Comparison of ENCODE assay signal across 24 cellular contexts in genomic region chr3:129937717-129938116, GRCh38. TPM values are rescaled to one million over a fixed set of nuclear protein-coding genes. Genes with fewer than 3 reads are reported as not detected.
"Had no signal": no experiment of that assay in that cellular context is flagged by ENCODE, and none has a peak within 500 bp of the region (broad histone marks: within the 10 kb centered on the region; RNA-seq: fewer than 3 reads in every experiment).

No MANE protein-coding gene starts in this region.

- H3K36me3 ChIP-seq: breast epithelium, esophagus squamous epithelium, gastrocnemius medialis, lower lobe of right lung, prostate gland, thoracic aorta, upper lobe of left lung had no signal

- H3K27ac Mint-ChIP-seq: activated naive CD8-positive, alpha-beta T cell; activated T-cell treated with anti-CD3 and anti-CD28 coated beads, Interleukin-2, amount 50 U/mL, for 24 hours; activated T-helper 17 cell treated with anti-CD3 and anti-CD28 coated beads, Interleukin-2, amount 50 U/mL, for 72 hours; effector memory CD8-positive, alpha-beta T cell; nephron; T-cell had no signal

- H3K27ac ChIP-seq: lower lobe of right lung, thoracic aorta had no signal

- H3K9me3 Mint-ChIP-seq: activated T-cell treated with anti-CD3 and anti-CD28 coated beads, Interleukin-2, amount 50 U/mL, for 24 hours; activated T-helper 17 cell treated with anti-CD3 and anti-CD28 coated beads, Interleukin-2, amount 50 U/mL, for 72 hours; central memory CD8-positive, alpha-beta T cell; effector memory CD8-positive, alpha-beta T cell; nephron; T-cell had no signal

- H3K4me1 ChIP-seq: breast epithelium, lower lobe of right lung, prostate gland had no signal

- H3K9me3 ChIP-seq: breast epithelium, esophagus squamous epithelium, gastrocnemius medialis, lower lobe of right lung, prostate gland, thoracic aorta, upper lobe of left lung had no signal

- H3K4me1 Mint-ChIP-seq: activated T-helper 17 cell treated with anti-CD3 and anti-CD28 coated beads, Interleukin-2, amount 50 U/mL, for 72 hours had no signal

- DNase-seq: activated CD8-positive, alpha-beta memory T cell treated with anti-CD3 and anti-CD28 coated beads for 24 hours; activated CD8-positive, alpha-beta memory T cell treated with anti-CD3 and anti-CD28 coated beads, Interleukin-2, amount 50 U/mL, for 4 hours; activated naive CD4-positive, alpha-beta T cell; activated T-cell treated with anti-CD3 and anti-CD28 coated beads, Interleukin-2, amount 50 U/mL, for 24 hours; amniotic stem cell; effector memory CD8-positive, alpha-beta T cell; esophagus squamous epithelium; gastrocnemius medialis; hippocampal formation; kidney; lower lobe of right lung; stimulated activated CD4-positive, alpha-beta T cell treated with anti-CD3 and anti-CD28 coated beads, Interleukin-4, amount 100 ng/mL, for 24 hours; stimulated activated naive CD4-positive, alpha-beta T cell treated with Interleukin-2 at 50 U/mL for 16 hours; T-cell had no signal

- H3K4me3 Mint-ChIP-seq: nephron had no signal

- H3K36me3 Mint-ChIP-seq: activated naive CD8-positive, alpha-beta T cell; T-cell had no signal

- H3K27me3 ChIP-seq: breast epithelium, esophagus squamous epithelium, gastrocnemius medialis, upper lobe of left lung had no signal

RNA-seq across cellular contexts. Expression of gene TRH, which starts 36.8 kb away (rescaled TPM):
- total RNA-seq: activated T-helper 17 cell treated with anti-CD3 and anti-CD28 coated beads, Interleukin-2, amount 50 U/mL, for 72 hours; breast epithelium; dermis microvascular lymphatic vessel endothelial cell; esophagus squamous epithelium; gastrocnemius medialis; kidney; left lobe of liver; lower lobe of right lung; T-cell; thoracic aorta had no signal
